ENCODE assay signal across 23 cellular contexts in the genomic region with DNA sequence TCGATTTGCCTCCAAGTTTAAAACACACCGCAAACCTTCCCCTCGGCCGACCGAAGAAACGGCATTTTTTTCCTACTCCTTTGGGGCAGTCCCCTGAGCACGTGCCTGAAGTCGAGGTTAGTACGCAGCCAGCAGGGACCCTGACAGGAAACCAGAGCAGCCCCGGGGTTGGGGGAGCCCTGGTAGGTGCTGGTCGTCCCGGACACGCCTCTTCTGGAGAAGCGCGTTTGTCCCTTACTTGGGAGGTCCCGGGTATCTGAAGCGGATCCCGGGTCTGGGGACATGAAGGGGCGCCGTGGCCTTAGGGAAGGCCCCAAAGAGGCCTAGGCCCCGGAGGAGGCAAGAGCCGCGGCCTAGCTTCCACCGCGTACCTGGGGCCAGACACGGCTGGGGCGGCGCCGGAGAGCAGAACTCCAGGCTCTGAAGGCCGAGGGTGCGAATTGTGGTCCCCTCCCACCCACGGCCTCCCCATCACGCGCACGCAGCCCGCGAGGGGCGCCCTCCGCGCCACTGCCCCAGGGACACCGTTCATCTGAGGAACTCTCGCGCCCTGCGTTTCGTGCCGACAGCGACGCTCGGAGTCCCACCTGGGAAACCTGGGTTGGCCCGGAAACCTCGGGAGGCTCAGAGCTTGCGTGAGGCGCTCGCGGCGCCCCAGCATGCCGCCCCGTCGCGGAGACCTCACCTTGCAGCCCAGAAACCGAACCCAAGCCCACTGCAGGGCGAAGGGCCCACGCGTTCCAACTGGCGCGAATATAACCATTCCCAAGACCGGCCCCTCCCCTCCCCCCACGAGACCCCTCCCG. TPM values are rescaled to one million over a fixed set of nuclear protein-coding genes. Genes with fewer than 3 reads are reported as not detected.
A peak's percentile ranks its signal among the peaks of the same experiment; 100 is the strongest.
DNase-seq lines count a peak whose midpoint lies in the region.
"Had no signal": no experiment of that assay in that cellular context is flagged by ENCODE, and none has a peak within 500 bp of the region (broad histone marks: within the 10 kb centered on the region; RNA-seq: fewer than 3 reads in every experiment).

No MANE protein-coding gene starts in this region.

- peak overlapping the region; percentile 29 for H3K4me2 ChIP-seq in trophoblast cell (ENCODE audit: low read length)

- H4K8ac ChIP-seq in trophoblast cell (ENCODE audit: low read depth, low read length): no peak overlapping the region

- no peak overlapping the region for H3K4ac ChIP-seq in trophoblast cell (ENCODE audit: low read depth, low read length)

- no peak overlapping the region for H2BK120ac ChIP-seq in trophoblast cell (ENCODE audit: insufficient read depth, low read length, poor library complexity)

- H3K9me3 ChIP-seq in HUES48 (ENCODE audit: control insufficient read depth, insufficient read depth, low read length) (no peaks in the 10 kb centered on the region), iPS-15b (ENCODE audit: control insufficient read depth, insufficient read depth, low read length) (no peaks in the 10 kb centered on the region), trophoblast cell (ENCODE audit: insufficient read depth, low read depth, low read length) (peaks cover 12% of the 10 kb centered on the region)
- peaks cover 4% of the 10 kb centered on the region for H3K9me3 ChIP-seq in effector memory CD4-positive, alpha-beta T cell (ENCODE audit: control insufficient read depth, low read length)
- H3K9me3 ChIP-seq: ascending aorta, gastrocnemius medialis, left lung, suprapubic skin had no signal

- H3K36me3 Mint-ChIP-seq in activated T-cell treated with anti-CD3 and anti-CD28 coated beads, Interleukin-2, amount 50 U/mL, for 24 hours (ENCODE audit: low read depth): no peaks in the 10 kb centered on the region
- H3K36me3 Mint-ChIP-seq: mesothelial cell of epicardium had no signal

- no peak overlapping the region for H4K91ac ChIP-seq in trophoblast cell (ENCODE audit: low read depth, low read length)

- H2BK12ac ChIP-seq in trophoblast cell (ENCODE audit: low read length): no peak overlapping the region

- H4K12ac ChIP-seq in trophoblast cell (ENCODE audit: low read depth, low read length): no peak overlapping the region

- no peak overlapping the region for H3K18ac ChIP-seq in trophoblast cell (ENCODE audit: low read length)

- H3K4me1 ChIP-seq in HUES48 (ENCODE audit: control insufficient read depth, insufficient read depth, low read length): peaks cover 6% of the 10 kb centered on the region; the same call in 1 of the 2 replicates
- H3K4me1 ChIP-seq in iPS-15b (ENCODE audit: control insufficient read depth, insufficient read depth, low read length): no peaks in the 10 kb centered on the region
- H3K4me1 ChIP-seq in trophoblast cell (ENCODE audit: control insufficient read depth in 1 of 2, insufficient read depth in 2 of 2, low read length in 2 of 2): peaks cover 11 to 12% of the 10 kb centered on the region in 2 experiments
- peaks cover 14% of the 10 kb centered on the region for H3K4me1 ChIP-seq in effector memory CD4-positive, alpha-beta T cell (ENCODE audit: control insufficient read depth, insufficient read depth, low read length, poor library complexity, severe bottlenecking)

- H3K79me1 ChIP-seq in trophoblast cell (ENCODE audit: low read length): no peaks in the 10 kb centered on the region

- H3K36me3 ChIP-seq in HUES48 (ENCODE audit: control insufficient read depth, insufficient read depth, low read length): no peaks in the 10 kb centered on the region
- no peaks in the 10 kb centered on the region for H3K36me3 ChIP-seq in iPS-15b (ENCODE audit: control insufficient read depth, insufficient read depth, low read length)
- no peaks in the 10 kb centered on the region for H3K36me3 ChIP-seq in trophoblast cell (ENCODE audit: control insufficient read depth in 1 of 2, insufficient read depth in 2 of 2, low read length in 2 of 2)
- no peaks in the 10 kb centered on the region for H3K36me3 ChIP-seq in effector memory CD4-positive, alpha-beta T cell (ENCODE audit: control insufficient read depth, insufficient read depth, low read length)
- H3K36me3 ChIP-seq: ascending aorta, gastrocnemius medialis, left lung, suprapubic skin had no signal

- H3K27me3 Mint-ChIP-seq in activated T-cell treated with anti-CD3 and anti-CD28 coated beads, Interleukin-2, amount 50 U/mL, for 24 hours: peaks cover 90% of the 10 kb centered on the region

- H3K4me3 Mint-ChIP-seq in activated T-cell treated with anti-CD3 and anti-CD28 coated beads, Interleukin-2, amount 50 U/mL, for 24 hours: no peak overlapping the region
- H3K4me3 Mint-ChIP-seq: mesothelial cell of epicardium had no signal

- H3K27ac Mint-ChIP-seq in activated T-cell treated with anti-CD3 and anti-CD28 coated beads, Interleukin-2, amount 50 U/mL, for 24 hours: no peak overlapping the region
- H3K27ac Mint-ChIP-seq: mesothelial cell of epicardium, nephron had no signal

- H3K27me3 ChIP-seq in HUES48 (ENCODE audit: control insufficient read depth, insufficient read depth, low read length): peaks cover 100% of the 10 kb centered on the region
- H3K27me3 ChIP-seq in iPS-15b (ENCODE audit: control insufficient read depth, insufficient read depth, low read length): peaks cover 95% of the 10 kb centered on the region
- peaks cover 52% of the 10 kb centered on the region for H3K27me3 ChIP-seq in trophoblast cell (ENCODE audit: insufficient read depth, low read length)
- peaks cover 50% of the 10 kb centered on the region for H3K27me3 ChIP-seq in effector memory CD4-positive, alpha-beta T cell (replicated peaks; ENCODE audit: control insufficient read depth, insufficient read depth, low read length, poor library complexity, severe bottlenecking)

- no peak overlapping the region for H3K14ac ChIP-seq in trophoblast cell (ENCODE audit: low read length)

- H3K9ac ChIP-seq in HUES48 (ENCODE audit: low read depth, low read length) (no peak overlapping the region), iPS-15b (ENCODE audit: low read depth, low read length) (no peak overlapping the region), trophoblast cell (ENCODE audit: low read length) (no peak overlapping the region)

- no CpG with 5 or more reads among the region's 69 CpGs for WGBS in trophoblast cell (ENCODE audit: extremely low coverage, insufficient coverage, insufficient read length)

- H2AFZ ChIP-seq in trophoblast cell (ENCODE audit: insufficient read depth, low read length, poor library complexity): no peak overlapping the region

- H3K4me1 Mint-ChIP-seq in activated T-cell treated with anti-CD3 and anti-CD28 coated beads, Interleukin-2, amount 50 U/mL, for 24 hours (ENCODE audit: low read depth): peaks cover 23% of the 10 kb centered on the region

- peak overlapping the region; percentile 30; the same call in 1 of the 2 replicates for H3K4me3 ChIP-seq in HUES48 (ENCODE audit: low read depth, low read length)
- H3K4me3 ChIP-seq in iPS-15b (ENCODE audit: low read depth, low read length): peak overlapping the region; percentile 48
- no peak overlapping the region for H3K4me3 ChIP-seq in trophoblast cell (ENCODE audit: low read depth, low read length)
- no peak overlapping the region for H3K4me3 ChIP-seq in effector memory CD4-positive, alpha-beta T cell (ENCODE audit: insufficient read depth, low read depth, low read length, poor library complexity, severe bottlenecking)
- H3K4me3 ChIP-seq: ascending aorta, left lung, suprapubic skin had no signal

- no peaks in the 10 kb centered on the region for H3K79me2 ChIP-seq in trophoblast cell (ENCODE audit: control insufficient read depth, insufficient read depth, low read length, poor library complexity)

- peaks cover 7% of the 10 kb centered on the region for H3K9me3 Mint-ChIP-seq in activated T-cell treated with anti-CD3 and anti-CD28 coated beads, Interleukin-2, amount 50 U/mL, for 24 hours
- H3K9me3 Mint-ChIP-seq: mesothelial cell of epicardium had no signal

- DNase-seq in activated T-cell treated with anti-CD3 and anti-CD28 coated beads, Interleukin-2, amount 50 U/mL, for 24 hours: peak; percentile 33
- DNase-seq in activated T-cell treated with anti-CD3 and anti-CD28 coated beads, Interleukin-2, amount 50 U/mL, for 1 hour: no peak
- DNase-seq in trophoblast cell (no peak), amniotic stem cell (lab: John Stamatoyannopoulos, UW) (no peak), occipital lobe (lab: John Stamatoyannopoulos, UW) (no peak)
- no peak for DNase-seq in effector memory CD4-positive, alpha-beta T cell
- DNase-seq: C1 segment of cervical spinal cord; gastrocnemius medialis; NCI-H146; NCI-H2171 treated with DMSO at 0.1 percent for 48 hours; NCI-H526 treated with DMSO at 0.1 percent for 48 hours; spleen; stimulated activated CD8-positive, alpha-beta memory T cell treated with anti-CD3 and anti-CD28 coated beads, Interleukin-4, amount 100 ng/mL, for 48 hours had no signal

- no peak overlapping the region for H3K23ac ChIP-seq in trophoblast cell (ENCODE audit: low read length)

- no peak overlapping the region for H2AK5ac ChIP-seq in trophoblast cell (ENCODE audit: low read length)

- no peak overlapping the region for H3K27ac ChIP-seq in HUES48 (ENCODE audit: low read depth, low read length)
- no peak overlapping the region for H3K27ac ChIP-seq in trophoblast cell (ENCODE audit: low read depth, low read length)
- no peak overlapping the region for H3K27ac ChIP-seq in effector memory CD4-positive, alpha-beta T cell (ENCODE audit: insufficient read depth, low read length, poor library complexity, severe bottlenecking)
- H3K27ac ChIP-seq: ascending aorta, gastrocnemius medialis, HL-60, left lung, spleen, suprapubic skin had no signal

- H2BK5ac ChIP-seq in trophoblast cell (ENCODE audit: low read depth, low read length, poor library complexity): no peak overlapping the region

RNA-seq across cellular contexts. Expression of a gene that starts 10.4 kb away (rescaled TPM):
- 0.03 TPM in 2 replicates for polyA plus RNA-seq in trophoblast cell (2013)
- total RNA-seq in occipital lobe: not detected
- total RNA-seq: ascending aorta, esophagus mucosa, gastrocnemius medialis, left lung, mesothelial cell of epicardium, pulmonary artery endothelial cell, spleen, suprapubic skin had no signal
- polyA plus RNA-seq: spleen had no signal

Comparison
In these comparisons a context has a peak if more than half of its experiments do, and no peak if none do; other contexts are left out.
1. H3K4me3 ChIP-seq: peak in HUES48 (single experiment) and iPS-15b (single experiment); none in trophoblast cell (single experiment) and effector memory CD4-positive, alpha-beta T cell (single experiment).